ENCODE assay signal across 8 cellular contexts in the genomic region with DNA sequence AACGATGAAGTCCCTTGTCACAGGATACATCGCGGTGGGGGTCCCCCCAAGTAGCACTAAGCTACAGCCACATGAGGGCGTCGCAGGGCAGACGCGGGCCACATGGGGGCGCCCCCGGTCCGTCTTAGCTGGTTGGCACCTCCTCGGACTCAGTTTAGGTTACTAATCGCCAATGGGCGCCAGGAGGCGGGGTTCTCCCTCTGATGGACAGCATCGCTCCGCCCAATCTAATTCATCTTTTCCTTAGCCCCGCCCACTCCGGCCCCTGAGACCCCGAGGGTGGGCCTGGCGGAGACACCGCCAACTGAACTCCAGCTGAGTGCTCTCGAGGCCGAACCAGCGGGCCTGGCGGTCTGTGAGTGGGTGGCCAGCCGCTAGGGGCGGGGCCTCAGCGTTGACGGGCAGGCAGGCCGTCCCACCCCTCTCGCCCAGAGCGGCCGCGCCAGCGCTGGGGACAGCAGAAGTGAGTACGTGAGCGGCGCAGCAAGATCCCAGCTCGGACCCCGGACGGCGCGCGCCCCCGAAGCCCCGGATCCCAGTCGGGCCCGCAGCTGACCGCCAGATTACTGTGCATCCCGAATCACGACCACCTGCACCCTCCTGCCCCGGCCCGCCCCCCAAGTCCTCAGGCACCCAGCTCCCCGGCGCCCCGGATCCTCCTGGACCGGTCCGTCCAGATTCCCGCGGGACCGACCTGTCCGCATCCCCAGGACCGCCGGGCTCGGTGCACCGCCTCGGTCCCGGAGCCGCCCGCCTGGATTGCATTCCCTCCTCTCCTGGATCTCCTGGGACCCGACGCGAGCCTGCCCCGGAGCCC. TPM values are rescaled to one million over a fixed set of nuclear protein-coding genes. Genes with fewer than 3 reads are reported as not detected.
DNase-seq lines count a peak whose midpoint lies in the region; ATAC-seq and TF ChIP-seq lines count a peak whose summit lies in the region.

Gene EPHB3 (plus strand): TSS at position 457 of the 817 bp plus-strand sequence. CDS start 451 bp downstream, outside the sequence.

- ATAC-seq in GM19455 (IDR thresholded peaks at IDR 0.05; ENCODE audit: unreplicated experiment) (peak; percentile 85), HG03575 (IDR thresholded peaks at IDR 0.05; ENCODE audit: extremely low read depth, insufficient number of reproducible peaks, low FRiP score, unreplicated experiment) (peak; percentile 42), left lung (peak; percentile 88)

- peaks cover 20 to 44% of the 10 kb centered on the region in 2 donors for H3K4me1 ChIP-seq in left lung

- peaks cover 0 to 46% of the 10 kb centered on the region in 2 donors for H3K27me3 ChIP-seq in left lung

- intact Hi-C loops in left lung (cut with DNase I) = no loop called here

- H3K27ac ChIP-seq in left lung = peak within 1 kb of the TSS; percentile 37 to 70

- no peaks in the 10 kb centered on the region for H3K36me3 ChIP-seq in left lung

- TF ChIP-seq CTCF in left lung (IDR thresholded peaks at IDR 0.05) = peak; percentile 94 to 95

- peak within 1 kb of the TSS; percentile 57 to 59 for H3K4me3 ChIP-seq in left lung

- peak; percentile 94 for DNase-seq in CD1c-positive myeloid dendritic cell (ENCODE audit: extremely low spot score)
- peak; percentile 100 for DNase-seq in NCI-H774 (lab: John Stamatoyannopoulos, UW)
- DNase-seq in activated CD4-positive, alpha-beta T cell treated with anti-CD3 and anti-CD28 coated beads, Interleukin-2, amount 50 U/mL, for 48 hours = peak; percentile 96 to 97
- peak; percentile 98 for DNase-seq in dermis blood vessel endothelial cell
- peak; percentile 98 to 99 for DNase-seq in left lung
- peak; percentile 94 to 96 for DNase-seq in stimulated activated CD4-positive, alpha-beta T cell treated with anti-CD3 and anti-CD28 coated beads, Interleukin-2, amount 100 ng/mL, for 24 hours

- H3K9me3 ChIP-seq in left lung = no peaks in the 10 kb centered on the region

RNA-seq across cellular contexts. Expression of gene EPHB3, which starts in this region (rescaled TPM):
- total RNA-seq in dermis blood vessel endothelial cell (under 0.01 and 0.23 TPM in 2 replicates), left lung (10 to 100 TPM in 1 of 2 donors, 1 to 10 TPM in 1; 8.1 to 23.7 TPM)

Comparison
In these comparisons a context has a peak if more than half of its experiments do, and no peak if none do; other contexts are left out.
1. Peak in every context shown above with its lines: DNase-seq, ATAC-seq, H3K4me3 ChIP-seq and H3K27ac ChIP-seq.
2. Peak in DNase-seq in dermis blood vessel endothelial cell; RNA of the gene not detected or under 1 TPM.